15 cellular contexts compared by ENCODE assay signal in the genomic region with DNA sequence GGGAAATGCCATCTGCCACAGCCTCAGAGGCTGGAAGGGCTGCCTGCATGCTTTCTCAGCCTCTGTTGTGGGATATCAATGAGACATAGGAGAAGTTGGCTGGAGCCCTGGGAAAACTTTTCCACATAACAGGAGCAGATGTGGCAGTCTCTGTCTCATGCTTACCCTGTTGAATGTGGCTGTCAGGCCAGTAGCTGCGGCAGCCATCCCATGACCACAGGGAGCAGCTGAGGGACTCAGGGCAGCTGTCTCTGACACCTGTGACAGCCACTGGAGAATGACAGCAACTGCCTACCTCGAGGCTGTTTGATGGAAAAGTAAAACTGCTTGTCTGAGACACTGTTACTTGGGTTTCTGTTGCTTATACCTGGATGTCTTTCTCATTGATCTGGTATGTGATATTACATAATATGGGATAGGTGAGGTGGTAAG.
DNase-seq lines count a peak whose midpoint lies in the region; ATAC-seq and TF ChIP-seq lines count a peak whose summit lies in the region.
"Had no signal": no experiment of that assay in that cellular context is flagged by ENCODE, and none has a peak within 500 bp of the region (broad histone marks: within the 10 kb centered on the region; RNA-seq: fewer than 3 reads in every experiment).

No MANE protein-coding gene starts in this region.

- H4K5ac ChIP-seq in IMR-90 (ENCODE audit: low read depth, low read length), result no peak overlapping the region

- POLR2A ChIA-PET in IMR-90 (lab: Charles Lee; ENCODE audit: unreplicated experiment), result no interaction called here

- H3K23ac ChIP-seq in IMR-90 (ENCODE audit: low read depth, low read length), result no peak overlapping the region

- H3K9me3 Mint-ChIP-seq in activated T-cell treated with anti-CD3 and anti-CD28 coated beads, Interleukin-2, amount 50 U/mL, for 4 hours, result no peaks in the 10 kb centered on the region
- H3K9me3 Mint-ChIP-seq: activated CD4-positive, alpha-beta memory T cell treated with anti-CD3 and anti-CD28 coated beads for 36 hours had no signal

- H3K27me3 Mint-ChIP-seq in activated T-cell treated with anti-CD3 and anti-CD28 coated beads, Interleukin-2, amount 50 U/mL, for 4 hours (ENCODE audit: low read depth), result no peaks in the 10 kb centered on the region
- H3K27me3 Mint-ChIP-seq: activated CD4-positive, alpha-beta memory T cell treated with anti-CD3 and anti-CD28 coated beads for 36 hours had no signal

- no peak overlapping the region for H2BK5ac ChIP-seq in IMR-90 (ENCODE audit: low read depth, low read length, poor library complexity, severe bottlenecking)

- dilution Hi-C loops in IMR-90 (cut with HindIII; ENCODE audit: low sequenced_read_pairs, unreplicated experiment), result no loop called here

- peaks cover 10% of the 10 kb centered on the region for H3K4me1 Mint-ChIP-seq in activated T-cell treated with anti-CD3 and anti-CD28 coated beads, Interleukin-2, amount 50 U/mL, for 4 hours (ENCODE audit: low read depth)

- H4K91ac ChIP-seq in IMR-90 (ENCODE audit: insufficient read depth, low read depth, low read length), result no peak overlapping the region

- peaks cover 7% of the 10 kb centered on the region; the same call in 1 of the 2 replicates for H3K4me1 ChIP-seq in IMR-90 (ENCODE audit: control insufficient read depth, insufficient read depth, low read length)

- no peak overlapping the region for H3K18ac ChIP-seq in IMR-90 (ENCODE audit: low read depth, low read length)

- H3K36me3 ChIP-seq in IMR-90 (ENCODE audit: control insufficient read depth, insufficient read depth, low read length), result no peaks in the 10 kb centered on the region

- H2AK9ac ChIP-seq in IMR-90 (replicated peaks; ENCODE audit: low read depth, low read length, poor library complexity), result peak overlapping the region; percentile 61

- H3K27me3 ChIP-seq in IMR-90 (ENCODE audit: control insufficient read depth, insufficient read depth, low read length), result no peaks in the 10 kb centered on the region
- H3K27me3 ChIP-seq: BLaER1 treated with 17β-estradiol and CSF1 and Interleukin-3, amounts not matched to agents 10 nM and 100 nM had no signal

- no peaks in the 10 kb centered on the region for H3K9me3 ChIP-seq in IMR-90 (ENCODE audit: control insufficient read depth, insufficient read depth, low read length)
- H3K9me3 ChIP-seq: BLaER1 treated with 17β-estradiol and CSF1 and Interleukin-3, amounts not matched to agents 10 nM and 100 nM had no signal

- intact Hi-C loops in IMR-90 (cut with micrococcal nuclease), result no loop called here

- no peak overlapping the region for H3K27ac ChIP-seq in IMR-90 (ENCODE audit: insufficient read depth, low read length)
- peak overlapping the region; percentile 33 for H3K27ac ChIP-seq in cingulate gyrus (ENCODE audit: low read depth, low read length)
- H3K27ac ChIP-seq: BLaER1 treated with 17β-estradiol and CSF1 and Interleukin-3, amounts not matched to agents 10 nM and 100 nM had no signal

- peaks cover 8% of the 10 kb centered on the region for H3K9me1 ChIP-seq in IMR-90 (ENCODE audit: insufficient read depth, low read length)

- H3K4me2 ChIP-seq in IMR-90 (ENCODE audit: low read depth, low read length), result no peak overlapping the region
- H3K4me2 ChIP-seq: BLaER1 treated with 17β-estradiol and CSF1 and Interleukin-3, amounts not matched to agents 10 nM and 100 nM had no signal

- H3K4me3 ChIP-seq in IMR-90 (ENCODE audit: insufficient read depth, low read depth, low read length), result no peak overlapping the region
- H3K4me3 ChIP-seq: BLaER1 treated with 17β-estradiol and CSF1 and Interleukin-3, amounts not matched to agents 10 nM and 100 nM had no signal

- H2BK20ac ChIP-seq in IMR-90 (ENCODE audit: low read depth, low read length), result no peak overlapping the region

- BruUV-seq in IMR-90 (replicated peaks; lab: Mats Ljungman, UMichigan), result no TSS peak

- H4K20me1 ChIP-seq in IMR-90 (ENCODE audit: insufficient read depth, low read length), result peaks cover 8% of the 10 kb centered on the region; the same call in 1 of the 2 replicates

- H2BK120ac ChIP-seq in IMR-90 (ENCODE audit: low read depth, low read length), result no peak overlapping the region

- ATAC-seq in IMR-90 (ENCODE audit: low read depth), result peak; percentile 31; the same call in 1 of the 2 replicates
- no peak for ATAC-seq in activated T-cell treated with anti-CD3 and anti-CD28 coated beads, Interleukin-2, amount 50 U/mL, for 4 hours
- ATAC-seq: left colon had no signal

- no peak overlapping the region for H2BK15ac ChIP-seq in IMR-90 (ENCODE audit: low read depth, low read length)

- TF ChIP-seq POLR2A in IMR-90 (IDR thresholded peaks at IDR 0.05; ENCODE audit: low read depth, low read length), result no peak

- no peak for TF ChIP-seq RAD21 in IMR-90 (IDR thresholded peaks at IDR 0.05; ENCODE audit: low read length)

- H2AK5ac ChIP-seq in IMR-90 (ENCODE audit: low read depth, low read length), result peak overlapping the region; percentile 8; the same call in 1 of the 2 replicates

- peaks cover 7 to 37% of the 10 kb centered on the region in 2 experiments; a peak in 3 of 4 replicates for H3K79me1 ChIP-seq in IMR-90 (ENCODE audit: low read depth in 1 of 2, low read length in 2 of 2)

- H3K4me3 Mint-ChIP-seq in activated T-cell treated with anti-CD3 and anti-CD28 coated beads, Interleukin-2, amount 50 U/mL, for 4 hours, result no peak overlapping the region
- H3K4me3 Mint-ChIP-seq: activated CD4-positive, alpha-beta memory T cell treated with anti-CD3 and anti-CD28 coated beads for 36 hours had no signal

- 70% methylated on average over 2 of the region's 2 CpGs; no CpG with 5 or more reads in 1 of the 2 experiments for WGBS in IMR-90 (ENCODE audit: extremely low coverage in 2 of 2, insufficient read length in 1 of 2), 2 experiments

- H3K36me3 Mint-ChIP-seq in activated T-cell treated with anti-CD3 and anti-CD28 coated beads, Interleukin-2, amount 50 U/mL, for 4 hours (ENCODE audit: insufficient read depth), result peaks cover 6% of the 10 kb centered on the region

- CTCF ChIA-PET in IMR-90 (lab: Yijun Ruan, JAX), result interaction anchor here (0.5 kb wide), 1 partner anchor 28 kb away, joined by 3 read pairs; no protein-coding TSS in a partner anchor

- in situ Hi-C loops in IMR-90 (cut with MboI; ENCODE audit: low sequenced_read_pairs) (no loop called here), GM13977 (cut with MboI; ENCODE audit: low pct_unique_long_range_greater_than_20kb, low sequenced_read_pairs, unreplicated experiment) (no loop called here)

- TF ChIP-seq CTCF in AG09319 (IDR thresholded peaks at IDR 0.05; ENCODE audit: low read depth, low read length) (no peak), IMR-90 (conservative IDR thresholded peaks at IDR 0.05; ENCODE audit: low read depth, low read length) (no peak), GM13977 (IDR thresholded peaks at IDR 0.05; ENCODE audit: extremely low read depth, insufficient read depth, missing control alignments) (no peak)

- no peak overlapping the region for H4K8ac ChIP-seq in IMR-90 (ENCODE audit: low read depth in 2 of 2, low read length in 2 of 2)

- no peak overlapping the region for H3K9ac ChIP-seq in IMR-90 (ENCODE audit: low read depth, low read length)
- H3K9ac ChIP-seq: BLaER1 treated with 17β-estradiol and CSF1 and Interleukin-3, amounts not matched to agents 10 nM and 100 nM had no signal

- H3K4ac ChIP-seq in IMR-90 (ENCODE audit: low read depth, low read length), result peak overlapping the region; percentile 13; the same call in 1 of the 2 replicates

- no peak overlapping the region for H3K14ac ChIP-seq in IMR-90 (replicated peaks; ENCODE audit: low read depth, low read length)

- DNase-seq in AG09319 (ENCODE audit: extremely low read depth, low read depth) (peak; percentile 35), IMR-90 (peak; percentile 89), occipital lobe (lab: John Stamatoyannopoulos, UW) (peak; percentile 71), GM13977 (ENCODE audit: low spot score) (no peak)
- DNase-seq in stimulated activated CD4-positive, alpha-beta T cell treated with anti-CD3 and anti-CD28 coated beads, Interleukin-2, amount 100 ng/mL, for 24 hours, result no peak
- DNase-seq in activated T-cell treated with anti-CD3 and anti-CD28 coated beads, Interleukin-2, amount 50 U/mL, for 4 hours, result no peak
- DNase-seq in activated CD8-positive, alpha-beta memory T cell treated with anti-CD3 and anti-CD28 coated beads, Interleukin-2, amount 50 U/mL, for 48 hours, result no peak
- DNase-seq: activated CD4-positive, alpha-beta memory T cell treated with anti-CD3 and anti-CD28 coated beads for 36 hours; activated gamma-delta T cell; cortex of kidney; left colon; NCI-H2029; T-helper 9 cell had no signal

- H2AFZ ChIP-seq in IMR-90 (replicated peaks; ENCODE audit: low read length, poor library complexity), result no peak overlapping the region

- H3K56ac ChIP-seq in IMR-90 (ENCODE audit: extremely low read depth, insufficient read depth, low read length), result no peak overlapping the region

TF ChIP-seq in IMR-90, 13 proteins besides CTCF, POLR2A, EP300 and RAD21 (continues in another document):
- TF ChIP-seq SMC3 (IDR thresholded peaks at IDR 0.05; ENCODE audit: low read depth, low read length) (no peak), NFE2L2 (IDR thresholded peaks at IDR 0.05; ENCODE audit: low read depth, low read length) (no peak), RCOR1 (IDR thresholded peaks at IDR 0.05; ENCODE audit: insufficient replicate concordance, low read length) (no peak), MXI1 (IDR thresholded peaks at IDR 0.05; ENCODE audit: borderline replicate concordance, low read depth, low read length) (0 out of 2 replicates have a peak, but pooled peaks have one; percentile 10), MAFK (IDR thresholded peaks at IDR 0.05; ENCODE audit: low read depth, low read length) (no peak), CHD1 (IDR thresholded peaks at IDR 0.05; ENCODE audit: low read depth, low read length) (no peak), USF2 (IDR thresholded peaks at IDR 0.05; ENCODE audit: low read depth, low read length) (no peak), BHLHE40 (IDR thresholded peaks at IDR 0.05; ENCODE audit: low read depth, low read length) (0 out of 2 replicates have a peak, but pooled peaks have one; percentile 17), CEBPB (IDR thresholded peaks at IDR 0.05; ENCODE audit: low read depth, low read length) (no peak), FOS (IDR thresholded peaks at IDR 0.05; ENCODE audit: low read depth, low read length) (no peak)

Comparison
In these comparisons a context has a peak if more than half of its experiments do, and no peak if none do; other contexts are left out.
1. DNase-seq: peak in AG09319 (single experiment), IMR-90 (single experiment) and occipital lobe (single experiment); none in GM13977 (single experiment), stimulated activated CD4-positive, alpha-beta T cell treated with anti-CD3 and anti-CD28 coated beads, Interleukin-2, amount 100 ng/mL, for 24 hours (0 of 2), activated T-cell treated with anti-CD3 and anti-CD28 coated beads, Interleukin-2, amount 50 U/mL, for 4 hours (single experiment) and activated CD8-positive, alpha-beta memory T cell treated with anti-CD3 and anti-CD28 coated beads, Interleukin-2, amount 50 U/mL, for 48 hours (single experiment).